In genomic region chr13:45770886-45771285, GRCh38 we compare ENCODE assay signal across 9 cellular contexts.
"Had no signal": no experiment of that assay in that cellular context is flagged by ENCODE, and none has a peak within 500 bp of the region (broad histone marks: within the 10 kb centered on the region; RNA-seq: fewer than 3 reads in every experiment).

No MANE protein-coding gene starts in this region.

- H3K27ac Mint-ChIP-seq: H9, HFFc6 had no signal

- H3K27ac ChIP-seq: GM23248 had no signal

- H2AFZ ChIP-seq: GM23248 had no signal

- H3K36me3 ChIP-seq: HAP-1 had no signal

- H3K4me3 Mint-ChIP-seq: H9, HFFc6 had no signal

- FAIRE-seq: H1, H54 had no signal

- ATAC-seq: HCT116 had no signal

- DNase-seq: GM23248, H7, H9, HCEC 1CT, HFFc6 had no signal

- H3K4me3 ChIP-seq: GM23248, HAP-1 had no signal

- H3K9ac ChIP-seq: GM23248 had no signal

- H3K9me3 Mint-ChIP-seq: HFFc6 had no signal
